8 cellular contexts compared by ENCODE assay signal in the genomic region with DNA sequence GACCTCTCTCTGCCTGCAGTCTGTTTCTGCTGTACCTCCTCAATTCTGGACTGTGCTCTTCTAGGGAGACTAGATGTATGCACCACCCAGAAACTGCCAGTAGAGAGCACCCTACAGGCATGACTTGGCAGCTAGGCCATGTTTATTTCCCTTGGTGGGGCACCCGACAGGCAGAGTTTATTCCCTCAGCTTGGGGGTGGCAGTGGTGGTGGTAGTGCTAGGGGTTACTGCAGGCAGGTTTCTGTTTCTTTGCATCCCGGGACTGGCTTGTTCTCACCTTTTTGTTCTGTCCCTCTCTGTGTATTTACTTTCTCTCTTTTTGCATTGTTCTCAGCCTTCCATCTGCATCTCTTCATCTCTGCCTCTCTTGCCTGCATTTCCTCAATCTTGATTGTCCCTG. TPM values are rescaled to one million over a fixed set of nuclear protein-coding genes. Genes with fewer than 3 reads are reported as not detected.
DNase-seq lines count a peak whose midpoint lies in the region; ATAC-seq and TF ChIP-seq lines count a peak whose summit lies in the region.

No MANE protein-coding gene starts in this region.

- H3K9me3 ChIP-seq in CD4-positive, CD25-positive, alpha-beta regulatory T cell (ENCODE audit: control insufficient read depth in 2 of 2, low read length in 2 of 2) = no peaks in the 10 kb centered on the region

- peak; percentile 84 for ATAC-seq in CD4-positive, CD25-positive, alpha-beta regulatory T cell (ENCODE audit: low read depth in 2 of 2)
- peak; percentile 58 for ATAC-seq in GM21526 (IDR thresholded peaks at IDR 0.05; ENCODE audit: low FRiP score, unreplicated experiment)
- peak; percentile 88 for ATAC-seq in left lobe of liver

- peaks cover 12% of the 10 kb centered on the region for H3K4me1 ChIP-seq in CD4-positive, CD25-positive, alpha-beta regulatory T cell (ENCODE audit: control insufficient read depth, insufficient read depth, low read length, poor library complexity, severe bottlenecking)

- DNase-seq in CD4-positive, CD25-positive, alpha-beta regulatory T cell = peak; percentile 36 to 81 (median 56)
- DNase-seq in NCI-H446 (lab: John Stamatoyannopoulos, UW) = peak; percentile 22 to 53
- DNase-seq in activated CD4-positive, alpha-beta T cell treated with anti-CD3 and anti-CD28 coated beads for 4 hours = peak; percentile 51 to 58
- DNase-seq in coronary artery (ENCODE audit: low spot score) = no peak
- no peak for DNase-seq in left lobe of liver (ENCODE audit: low spot score)
- DNase-seq in stimulated activated CD8-positive, alpha-beta memory T cell treated with anti-CD3 and anti-CD28 coated beads, Interleukin-12 subunit alpha, Interleukin-12 subunit beta, amount 100 ng/mL, for 1 hour (ENCODE audit: low read depth) = peak; percentile 26
- DNase-seq in NCI-H1105 (lab: John Stamatoyannopoulos, UW) = no peak

- peak overlapping the region in 2 of 3 donors; percentile 3 to 18 for H3K27ac Mint-ChIP-seq in CD4-positive, CD25-positive, alpha-beta regulatory T cell

- TF ChIP-seq CTCF in coronary artery (IDR thresholded peaks at IDR 0.05) = no peak

- no peaks in the 10 kb centered on the region for H3K27me3 Mint-ChIP-seq in CD4-positive, CD25-positive, alpha-beta regulatory T cell

- H3K4me1 Mint-ChIP-seq in CD4-positive, CD25-positive, alpha-beta regulatory T cell = peaks cover 0 to 24% (median 20%) of the 10 kb centered on the region in 4 donors

- no peak overlapping the region for H3K27ac ChIP-seq in CD4-positive, CD25-positive, alpha-beta regulatory T cell (ENCODE audit: insufficient read depth, low read length, poor library complexity, severe bottlenecking)
- H3K27ac ChIP-seq in coronary artery = peak overlapping the region; percentile 13 to 50

- H3K36me3 Mint-ChIP-seq in CD4-positive, CD25-positive, alpha-beta regulatory T cell = peaks cover 4% of the 10 kb centered on the region

- no peaks in the 10 kb centered on the region for H3K27me3 ChIP-seq in CD4-positive, CD25-positive, alpha-beta regulatory T cell (ENCODE audit: control insufficient read depth, insufficient read depth, low read length)

- no peak overlapping the region for H3K4me3 Mint-ChIP-seq in CD4-positive, CD25-positive, alpha-beta regulatory T cell

- no peak overlapping the region for H3K4me3 ChIP-seq in CD4-positive, CD25-positive, alpha-beta regulatory T cell (ENCODE audit: low read depth, low read length)
- no peak overlapping the region for H3K4me3 ChIP-seq in coronary artery

- no peaks in the 10 kb centered on the region for H3K9me3 Mint-ChIP-seq in CD4-positive, CD25-positive, alpha-beta regulatory T cell

- no peaks in the 10 kb centered on the region for H3K36me3 ChIP-seq in CD4-positive, CD25-positive, alpha-beta regulatory T cell (ENCODE audit: control insufficient read depth, insufficient read depth, low read length)

RNA-seq across cellular contexts. Expression of gene PRPF40B, which starts 13.6 kb away (rescaled TPM):
- 6.3 TPM for total RNA-seq in CD4-positive, CD25-positive, alpha-beta regulatory T cell
- 1 to 10 TPM in 3 of 4 donors, under 1 TPM in 1; 0.78 to 3.2 (median 1.7) TPM for polyA plus RNA-seq in CD4-positive, CD25-positive, alpha-beta regulatory T cell
- total RNA-seq in left lobe of liver = 6.3 TPM

RNA-seq across cellular contexts. Expression of gene FAM186B, which starts 31.5 kb away (rescaled TPM):
- not detected for total RNA-seq in CD4-positive, CD25-positive, alpha-beta regulatory T cell
- polyA plus RNA-seq in CD4-positive, CD25-positive, alpha-beta regulatory T cell = under 1 TPM in 1 of 4 donors, not detected in 3; 0.14 TPM
- 1.2 TPM for total RNA-seq in left lobe of liver

Comparison
In these comparisons a context has a peak if more than half of its experiments do, and no peak if none do; other contexts are left out.
1. DNase-seq: peak in CD4-positive, CD25-positive, alpha-beta regulatory T cell (3 of 3), NCI-H446 (2 of 2), activated CD4-positive, alpha-beta T cell treated with anti-CD3 and anti-CD28 coated beads for 4 hours (2 of 2) and stimulated activated CD8-positive, alpha-beta memory T cell treated with anti-CD3 and anti-CD28 coated beads, Interleukin-12 subunit alpha, Interleukin-12 subunit beta, amount 100 ng/mL, for 1 hour (single experiment); none in coronary artery (single experiment), left lobe of liver (single experiment) and NCI-H1105 (single experiment).
2. Peak in every context shown above with its lines, with median percentiles within 50 percentile points of each other: ATAC-seq.